ENCODE assay signal across 13 cellular contexts in genomic region chr16:50719401-50720337, GRCh38. TPM values are rescaled to one million over a fixed set of nuclear protein-coding genes. Genes with fewer than 3 reads are reported as not detected.
DNase-seq lines count a peak whose midpoint lies in the region; ATAC-seq and TF ChIP-seq lines count a peak whose summit lies in the region.
"Had no signal": no experiment of that assay in that cellular context is flagged by ENCODE, and none has a peak within 500 bp of the region (broad histone marks: within the 10 kb centered on the region; RNA-seq: fewer than 3 reads in every experiment).

No MANE protein-coding gene starts in this region.

- intact Hi-C loops in natural killer cell (cut with micrococcal nuclease) (no loop called here), vagina (cut with DNase I) (no loop called here)

- TF ChIP-seq POLR2A in vagina (IDR thresholded peaks at IDR 0.05) (no peak), erythroblast (IDR thresholded peaks at IDR 0.05; ENCODE audit: low read length) (no peak)

- H3K4me3 ChIP-seq in vagina, result no peak overlapping the region

- H3K27me3 Mint-ChIP-seq in natural killer cell (ENCODE audit: low read depth in 2 of 2) (no peaks in the 10 kb centered on the region), immature natural killer cell (ENCODE audit: low read depth in 3 of 3) (peaks cover 0 to 3% (median 0%) of the 10 kb centered on the region in 3 donors)
- no peaks in the 10 kb centered on the region for H3K27me3 Mint-ChIP-seq in natural killer cell treated with Interleukin-12 subunit alpha and Interleukin-12 subunit beta and Interleukin-15 and Interleukin-18, amount 100 ng/mL, for 72 hours

- H3K27me3 ChIP-seq in vagina, result no peaks in the 10 kb centered on the region

- peaks cover 24% of the 10 kb centered on the region for H3K4me1 ChIP-seq in vagina

- DNase-seq in natural killer cell, result no peak
- no peak for DNase-seq in natural killer cell treated with Interleukin-12 subunit alpha and Interleukin-12 subunit beta and Interleukin-15 and Interleukin-18, amount 100 ng/mL, for 72 hours (ENCODE audit: low spot score)
- DNase-seq in UCSD-AML1 (lab: John Stamatoyannopoulos, UW; ENCODE audit: unreplicated experiment), result peak; percentile 60
- DNase-seq in immature natural killer cell, result peak in 1 of 3 donors; percentile 13
- DNase-seq in vagina (ENCODE audit: extremely low spot score in 2 of 2), result no peak
- DNase-seq in erythroblast (lab: John Stamatoyannopoulos, UW), result no peak
- DNase-seq in NCI-H446 (lab: John Stamatoyannopoulos, UW), result no peak
- no peak for DNase-seq in COR-L47 (lab: John Stamatoyannopoulos, UW)
- DNase-seq: activated effector memory CD4-positive, alpha-beta T cell treated with anti-CD3 and anti-CD28 coated beads, Interleukin-2, amount 50 U/mL, for 16 hours; kidney; NCI-H2171; right cardiac atrium had no signal

- no peaks in the 10 kb centered on the region for H3K9me3 ChIP-seq in vagina

- H3K4me1 Mint-ChIP-seq in natural killer cell (peaks cover 43 to 51% of the 10 kb centered on the region in 2 donors), immature natural killer cell (peaks cover 45 to 52% of the 10 kb centered on the region in 2 donors)
- peaks cover 37% of the 10 kb centered on the region in 2 donors for H3K4me1 Mint-ChIP-seq in natural killer cell treated with Interleukin-12 subunit alpha and Interleukin-12 subunit beta and Interleukin-15 and Interleukin-18, amount 100 ng/mL, for 72 hours (ENCODE audit: low read depth in 2 of 2)

- peak overlapping the region; percentile 51 for H3K27ac ChIP-seq in vagina

- no peak for TF ChIP-seq CTCF in natural killer cell (IDR thresholded peaks at IDR 0.05)
- no peak for TF ChIP-seq CTCF in vagina (IDR thresholded peaks at IDR 0.05)

- H3K36me3 Mint-ChIP-seq in natural killer cell, result peaks cover 14% of the 10 kb centered on the region
- H3K36me3 Mint-ChIP-seq in natural killer cell treated with Interleukin-12 subunit alpha and Interleukin-12 subunit beta and Interleukin-15 and Interleukin-18, amount 100 ng/mL, for 72 hours, result peaks cover 24% of the 10 kb centered on the region
- H3K36me3 Mint-ChIP-seq in immature natural killer cell, result peaks cover 0 to 10% (median 9%) of the 10 kb centered on the region in 3 donors

- H3K4me3 Mint-ChIP-seq in natural killer cell (no peak overlapping the region), immature natural killer cell (no peak overlapping the region)
- H3K4me3 Mint-ChIP-seq in natural killer cell treated with Interleukin-12 subunit alpha and Interleukin-12 subunit beta and Interleukin-15 and Interleukin-18, amount 100 ng/mL, for 72 hours, result no peak overlapping the region

- no peaks in the 10 kb centered on the region for H3K36me3 ChIP-seq in vagina

- peaks cover 2 to 4% of the 10 kb centered on the region in 2 donors for H3K9me3 Mint-ChIP-seq in natural killer cell
- H3K9me3 Mint-ChIP-seq in natural killer cell treated with Interleukin-12 subunit alpha and Interleukin-12 subunit beta and Interleukin-15 and Interleukin-18, amount 100 ng/mL, for 72 hours, result peaks cover 11% of the 10 kb centered on the region
- peaks cover 5 to 10% (median 8%) of the 10 kb centered on the region in 6 donors for H3K9me3 Mint-ChIP-seq in immature natural killer cell

- H3K27ac Mint-ChIP-seq in natural killer cell, result peak overlapping the region; percentile 11 to 82
- no peak overlapping the region for H3K27ac Mint-ChIP-seq in natural killer cell treated with Interleukin-12 subunit alpha and Interleukin-12 subunit beta and Interleukin-15 and Interleukin-18, amount 100 ng/mL, for 72 hours
- peak overlapping the region; percentile 27 to 76 (median 62) for H3K27ac Mint-ChIP-seq in immature natural killer cell

- no peak for ATAC-seq in natural killer cell
- ATAC-seq in natural killer cell treated with Interleukin-12 subunit alpha and Interleukin-12 subunit beta and Interleukin-15 and Interleukin-18, amount 100 ng/mL, for 72 hours, result no peak
- ATAC-seq: right cardiac atrium had no signal

RNA-seq across cellular contexts. Expression of gene CYLD, which starts 22.2 kb away (rescaled TPM):
- total RNA-seq in natural killer cell, result 100 to 1,000 TPM; 227 to 246 (median 236) TPM
- total RNA-seq in natural killer cell treated with Interleukin-12 subunit alpha and Interleukin-12 subunit beta and Interleukin-15 and Interleukin-18, amount 100 ng/mL, for 72 hours, result 100 to 1,000 TPM in 1 of 2 donors, 10 to 100 TPM in 1; 95.4 to 126 TPM
- 100 to 1,000 TPM in 1 of 3 donors, 10 to 100 TPM in 2; 65.7 to 102 (median 66.1) TPM for polyA plus RNA-seq in immature natural killer cell
- total RNA-seq in vagina, result 33.9 TPM

RNA-seq across cellular contexts. Expression of gene NOD2, which starts 26.3 kb away (rescaled TPM):
- total RNA-seq in natural killer cell (1 to 10 TPM; 2.8 to 8.6 (median 2.9) TPM), vagina (43.5 TPM)
- total RNA-seq in natural killer cell treated with Interleukin-12 subunit alpha and Interleukin-12 subunit beta and Interleukin-15 and Interleukin-18, amount 100 ng/mL, for 72 hours, result 10 to 100 TPM in 1 of 2 donors, 1 to 10 TPM in 1; 3.7 to 11.2 TPM
- polyA plus RNA-seq in immature natural killer cell, result 1 to 10 TPM in 1 of 3 donors, under 1 TPM in 1, not detected in 1; 0.76 to 1.5 TPM
- total RNA-seq: HT1080 had no signal

RNA-seq across cellular contexts. Expression of gene SNX20, which starts 38.6 kb away (rescaled TPM):
- 10 to 100 TPM; 33.0 to 53.9 (median 51.7) TPM for total RNA-seq in natural killer cell
- total RNA-seq in natural killer cell treated with Interleukin-12 subunit alpha and Interleukin-12 subunit beta and Interleukin-15 and Interleukin-18, amount 100 ng/mL, for 72 hours, result 10 to 100 TPM; 26.2 to 38.4 TPM
- 10 to 100 TPM; 28.7 to 74.9 (median 30.9) TPM for polyA plus RNA-seq in immature natural killer cell
- 2.2 TPM for total RNA-seq in vagina
- total RNA-seq: HT1080 had no signal

Comparison
In these comparisons a context has a peak if more than half of its experiments do, and no peak if none do; other contexts are left out.
1. H3K27ac Mint-ChIP-seq: peak in natural killer cell (2 of 2) and immature natural killer cell (6 of 6); none in natural killer cell treated with Interleukin-12 subunit alpha and Interleukin-12 subunit beta and Interleukin-15 and Interleukin-18, amount 100 ng/mL, for 72 hours (0 of 2).